ENCODE assay signal across 12 cellular contexts in the genomic region with DNA sequence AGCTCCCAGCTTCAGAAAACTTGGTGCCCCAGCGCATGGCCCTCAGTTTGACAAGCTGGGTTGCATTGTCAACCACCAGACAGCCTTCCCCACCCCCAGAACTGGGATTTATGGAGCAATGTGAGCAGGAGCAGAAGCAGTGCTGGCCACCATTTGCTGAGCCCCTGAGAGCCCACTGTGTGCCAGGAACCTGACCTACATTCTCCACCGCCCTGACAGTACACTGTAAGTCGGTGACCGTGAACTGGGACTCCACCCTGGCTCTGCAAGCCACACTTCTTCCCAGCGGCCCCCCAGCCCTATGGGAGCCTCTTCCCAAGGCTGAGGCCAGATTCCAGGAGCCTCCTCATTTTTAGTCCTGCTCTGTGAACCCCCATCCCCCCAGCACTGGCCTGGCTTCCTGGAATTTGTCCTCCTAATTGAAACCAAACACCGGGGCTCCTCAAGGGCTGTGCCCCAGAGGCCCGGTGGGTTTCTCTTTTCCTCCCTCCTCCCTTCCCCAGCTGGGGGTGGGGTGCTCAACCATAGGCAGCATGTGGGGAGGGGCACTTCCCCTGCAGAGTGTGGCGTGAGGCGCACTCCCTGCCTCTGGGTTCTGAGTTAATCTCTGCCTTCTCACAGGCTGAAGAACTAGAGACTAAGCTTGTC.
DNase-seq lines count a peak whose midpoint lies in the region; TF ChIP-seq lines count a peak whose summit lies in the region.
"Had no signal": no experiment of that assay in that cellular context is flagged by ENCODE, and none has a peak within 500 bp of the region (broad histone marks: within the 10 kb centered on the region; RNA-seq: fewer than 3 reads in every experiment).

No MANE protein-coding gene starts in this region.

- no peaks in the 10 kb centered on the region for H3K9me3 ChIP-seq in OCI-LY7 (ENCODE audit: low read length)
- H3K9me3 ChIP-seq: heart right ventricle had no signal

- peak overlapping the region; percentile 32; the same call in 1 of the 2 replicates for H3K4me2 ChIP-seq in OCI-LY7 (ENCODE audit: low read length)

- H3K4me3 ChIP-seq in OCI-LY7 (ENCODE audit: low read depth, low read length, poor library complexity, severe bottlenecking), result no peak overlapping the region
- H3K4me3 ChIP-seq: heart right ventricle had no signal

- TF ChIP-seq CTCF in OCI-LY7 (conservative IDR thresholded peaks at IDR 0.05; ENCODE audit: low read length) (no peak), osteocyte (IDR thresholded peaks at IDR 0.05) (no peak)

- H2AFZ ChIP-seq in OCI-LY7 (ENCODE audit: low read length), result peak overlapping the region; percentile 57; the same call in 1 of the 2 replicates

- no peaks in the 10 kb centered on the region for H3K9me3 Mint-ChIP-seq in T-helper 2 cell treated with Interferon-gamma antibody and Interleukin-4, amounts not matched to agents 5 μg/mL and 100 μg/mL, for 36 hours
- no peaks in the 10 kb centered on the region for H3K9me3 Mint-ChIP-seq in osteocyte (ENCODE audit: unreplicated experiment)

- no peaks in the 10 kb centered on the region for H3K79me2 ChIP-seq in OCI-LY7 (ENCODE audit: insufficient read depth, low read depth, low read length)

- H3K4me1 ChIP-seq in OCI-LY7 (ENCODE audit: insufficient read depth, low read length, poor library complexity, severe bottlenecking), result peaks cover 34% of the 10 kb centered on the region

- POLR2A ChIA-PET in OCI-LY7 (lab: Charles Lee), result interaction anchor here (1.1 to 1.8 kb wide), 2 partner anchors 10 to 16 kb away, joined by 3 to 4 read pairs; no protein-coding TSS in a partner anchor

- H3K27me3 Mint-ChIP-seq in T-helper 2 cell treated with Interferon-gamma antibody and Interleukin-4, amounts not matched to agents 5 μg/mL and 100 μg/mL, for 36 hours (ENCODE audit: low read depth), result peaks cover 16% of the 10 kb centered on the region
- peaks cover 19% of the 10 kb centered on the region for H3K27me3 Mint-ChIP-seq in osteocyte (ENCODE audit: unreplicated experiment)

- no peaks in the 10 kb centered on the region for H4K20me1 ChIP-seq in OCI-LY7 (ENCODE audit: insufficient read depth, low read length)

- H3K4me1 Mint-ChIP-seq in T-helper 2 cell treated with Interferon-gamma antibody and Interleukin-4, amounts not matched to agents 5 μg/mL and 100 μg/mL, for 36 hours (ENCODE audit: low read depth), result peaks cover 31% of the 10 kb centered on the region
- peaks cover 20% of the 10 kb centered on the region for H3K4me1 Mint-ChIP-seq in osteocyte (ENCODE audit: unreplicated experiment)

- intact Hi-C loops in OCI-LY7 (cut with micrococcal nuclease; ENCODE audit: unreplicated experiment), result no loop called here

- BruUV-seq in OCI-LY7 (replicated peaks; lab: Mats Ljungman, UMichigan), result no TSS peak

- H3K36me3 Mint-ChIP-seq in T-helper 2 cell treated with Interferon-gamma antibody and Interleukin-4, amounts not matched to agents 5 μg/mL and 100 μg/mL, for 36 hours (ENCODE audit: low read depth), result no peaks in the 10 kb centered on the region
- H3K36me3 Mint-ChIP-seq in osteocyte (ENCODE audit: unreplicated experiment), result no peaks in the 10 kb centered on the region

- H3K4me3 Mint-ChIP-seq in T-helper 2 cell treated with Interferon-gamma antibody and Interleukin-4, amounts not matched to agents 5 μg/mL and 100 μg/mL, for 36 hours, result peak overlapping the region; percentile 59
- no peak overlapping the region for H3K4me3 Mint-ChIP-seq in osteocyte (ENCODE audit: unreplicated experiment)

- DNase-seq in T-helper 2 cell treated with Interferon-gamma antibody and Interleukin-4, amounts not matched to agents 5 μg/mL and 100 μg/mL, for 36 hours (ENCODE audit: low spot score), result no peak
- DNase-seq in T-helper 2 cell (no peak), OCI-LY7 (ENCODE audit: low spot score) (peak; percentile 34), cerebellum (ENCODE audit: low spot score) (peak; percentile 45), osteocyte (ENCODE audit: extremely low spot score, unreplicated experiment) (no peak), T-helper 1 cell (no peak), GF-D8 (lab: John Stamatoyannopoulos, UW) (no peak), putamen (ENCODE audit: low spot score) (no peak)
- DNase-seq: activated gamma-delta T cell treated with Interleukin-2 at 50 U/mL for 16 hours, heart right ventricle, NCI-H1694 treated with DMSO at 0.1 percent for 48 hours, PC-3 had no signal

- no peaks in the 10 kb centered on the region for H3K36me3 ChIP-seq in OCI-LY7 (ENCODE audit: insufficient read depth, low read length)
- H3K36me3 ChIP-seq: heart right ventricle had no signal

- CTCF ChIA-PET in OCI-LY7 (lab: Charles Lee; ENCODE audit: unreplicated experiment), result no interaction called here

- no peaks in the 10 kb centered on the region for H3K9me2 ChIP-seq in OCI-LY7 (ENCODE audit: insufficient read depth, low read length)

- H3K27ac Mint-ChIP-seq in T-helper 2 cell treated with Interferon-gamma antibody and Interleukin-4, amounts not matched to agents 5 μg/mL and 100 μg/mL, for 36 hours, result no peak overlapping the region
- peak overlapping the region; percentile 44 for H3K27ac Mint-ChIP-seq in osteocyte (ENCODE audit: unreplicated experiment)

- no peak overlapping the region for H3K27ac ChIP-seq in OCI-LY7 (ENCODE audit: low read depth, low read length, poor library complexity, severe bottlenecking)

Comparison
In these comparisons a context has a peak if more than half of its experiments do, and no peak if none do; other contexts are left out.
1. DNase-seq: peak in OCI-LY7 (single experiment) and cerebellum (single experiment); none in T-helper 2 cell treated with Interferon-gamma antibody and Interleukin-4, amounts not matched to agents 5 μg/mL and 100 μg/mL, for 36 hours (single experiment), T-helper 2 cell (0 of 5), osteocyte (single experiment), T-helper 1 cell (0 of 5), GF-D8 (single experiment) and putamen (single experiment).